Comparison of ENCODE assay signal across 18 cellular contexts in genomic region chr15:29665441-29665985, GRCh38.
"Had no signal": no experiment of that assay in that cellular context is flagged by ENCODE, and none has a peak within 500 bp of the region (broad histone marks: within the 10 kb centered on the region; RNA-seq: fewer than 3 reads in every experiment).

No MANE protein-coding gene starts in this region.

- H3K4me3 Mint-ChIP-seq: memory B cell, nephron progenitor cell had no signal

- H3K36me3 Mint-ChIP-seq: memory B cell had no signal

- ATAC-seq: foreskin keratinocyte, left ventricle myocardium superior had no signal

- H3K36me3 ChIP-seq: cardiac muscle cell, esophagus muscularis mucosa, prostate gland, sigmoid colon, spleen, stomach, thyroid gland had no signal

- H3K27ac ChIP-seq: cardiac muscle cell, esophagus muscularis mucosa, foreskin keratinocyte, prostate gland, sigmoid colon, spleen, stomach, thyroid gland had no signal

- DNase-seq: activated CD4-positive, CD25-positive, alpha-beta regulatory T cell treated with anti-CD3 and anti-CD28 coated beads, Interleukin-2, amount 50 U/mL, for 72 hours; activated naive CD4-positive, alpha-beta T cell treated with Interleukin-2 at 50 U/mL for 16 hours; aorta; foreskin keratinocyte; glutamatergic neuron; hypothalamus; kidney; left ventricle myocardium superior; nephron progenitor cell; sigmoid colon; spleen; stomach; T-helper 9 cell; thyroid gland had no signal

- H3K4me1 Mint-ChIP-seq: memory B cell had no signal

- H3K9me3 ChIP-seq: esophagus muscularis mucosa, prostate gland, sigmoid colon, spleen, stomach, thyroid gland had no signal

- H3K4me3 ChIP-seq: cardiac muscle cell, esophagus muscularis mucosa, prostate gland, sigmoid colon, spleen, stomach, thyroid gland had no signal

- H3K27ac Mint-ChIP-seq: memory B cell, nephron progenitor cell had no signal

- H3K9me3 Mint-ChIP-seq: nephron progenitor cell had no signal

- H3K4me1 ChIP-seq: esophagus muscularis mucosa, prostate gland, spleen had no signal

- H3K27me3 ChIP-seq: cardiac muscle cell, foreskin keratinocyte, sigmoid colon, spleen, stomach, thyroid gland had no signal
